Comparison of ENCODE assay signal across 25 cellular contexts in the genomic region with DNA sequence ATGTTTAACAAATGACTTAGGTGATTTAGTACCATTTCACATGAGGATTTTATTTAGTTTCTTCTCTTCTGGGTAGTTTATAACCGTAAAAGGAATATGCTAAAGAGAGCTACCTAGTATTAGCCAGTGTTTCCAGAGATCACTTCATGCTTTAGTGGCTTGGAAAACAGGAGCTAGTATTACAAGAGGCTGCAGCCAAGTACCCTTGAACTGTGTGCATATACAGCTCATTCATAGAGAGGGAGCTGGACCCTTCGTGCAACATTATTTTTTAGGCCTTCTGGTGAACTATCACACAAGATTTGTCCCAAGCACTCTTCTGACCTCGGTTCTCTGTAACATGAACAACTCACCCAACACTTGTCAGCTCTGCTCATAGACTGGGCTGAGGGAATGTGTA.
DNase-seq lines count a peak whose midpoint lies in the region; ATAC-seq and TF ChIP-seq lines count a peak whose summit lies in the region.
"Had no signal": no experiment of that assay in that cellular context is flagged by ENCODE, and none has a peak within 500 bp of the region (broad histone marks: within the 10 kb centered on the region; RNA-seq: fewer than 3 reads in every experiment).

No MANE protein-coding gene starts in this region.

- intact Hi-C loops in Right ventricle myocardium superior (cut with DNase I) = no loop called here
- intact Hi-C loops in upper lobe of right lung (cut with DNase I) = no loop called here
- intact Hi-C loops in heart left ventricle (cut with DNase I) = no loop called here

- no peaks in the 10 kb centered on the region for H3K9me3 ChIP-seq in cardiac muscle cell (ENCODE audit: low read depth)
- H3K9me3 ChIP-seq in upper lobe of right lung = no peaks in the 10 kb centered on the region
- no peaks in the 10 kb centered on the region for H3K9me3 ChIP-seq in heart left ventricle
- H3K9me3 ChIP-seq: A549, MG63, SJSA1 had no signal

- H3K4me3 ChIP-seq in cardiac muscle cell = no peak overlapping the region
- no peak overlapping the region for H3K4me3 ChIP-seq in upper lobe of right lung
- no peak overlapping the region for H3K4me3 ChIP-seq in heart left ventricle
- H3K4me3 ChIP-seq: A549; BLaER1 treated with 17β-estradiol and CSF1 and Interleukin-3, amounts not matched to agents 10 nM and 100 nM; MG63; SJSA1 had no signal

- H3K36me3 ChIP-seq in cardiac muscle cell (no peaks in the 10 kb centered on the region), upper lobe of right lung (no peaks in the 10 kb centered on the region), heart left ventricle (no peaks in the 10 kb centered on the region)
- H3K36me3 ChIP-seq: BLaER1 treated with 17β-estradiol and CSF1 and Interleukin-3, amounts not matched to agents 10 nM and 100 nM; MG63; SJSA1 had no signal

- DNase-seq in cardiac muscle cell (ENCODE audit: low read depth in 1 of 2, low spot score in 1 of 2) (peak in 1 of 2 donors; percentile 32), Right ventricle myocardium superior (no peak), NCI-H2029 (lab: John Stamatoyannopoulos, UW) (peak; percentile 86), NCI-H510A treated with DMSO at 0.1 percent for 48 hours (lab: John Stamatoyannopoulos, UW) (peak; percentile 89), upper lobe of right lung (no peak), heart left ventricle (no peak), DMS 273 (lab: John Stamatoyannopoulos, UW; ENCODE audit: unreplicated experiment) (no peak)
- no peak for DNase-seq in effector CD4-positive, alpha-beta T cell
- DNase-seq: AML-193; CD4-positive, alpha-beta T cell; DND-41; HCEC 1CT; IMR-90; KG1; MG63; NCI-H1436; NCI-H1930; NCI-H2171 treated with DMSO at 0.1 percent for 48 hours; NCI-H748 treated with DMSO at 0.1 percent for 48 hours; NK-92 treated with Interleukin-12 subunit alpha and Interleukin-12 subunit beta, amount 100 ng/mL, for 24 hours; PC-3; T-helper 2 cell had no signal

- H3K4me1 ChIP-seq in cardiac muscle cell (ENCODE audit: low read depth) (peaks cover 5% of the 10 kb centered on the region), upper lobe of right lung (no peaks in the 10 kb centered on the region), heart left ventricle (peaks cover 0 to 3% (median under 1%) of the 10 kb centered on the region in 12 donors)
- H3K4me1 ChIP-seq: A549 had no signal

- H3K27me3 ChIP-seq in cardiac muscle cell (no peaks in the 10 kb centered on the region), upper lobe of right lung (no peaks in the 10 kb centered on the region), heart left ventricle (no peaks in the 10 kb centered on the region)
- H3K27me3 ChIP-seq: BLaER1 treated with 17β-estradiol and CSF1 and Interleukin-3, amounts not matched to agents 10 nM and 100 nM; MG63; SJSA1 had no signal

- TF ChIP-seq CTCF in cardiac muscle cell (IDR thresholded peaks at IDR 0.05; ENCODE audit: low read depth, low read length) (no peak), upper lobe of right lung (IDR thresholded peaks at IDR 0.05) (no peak), heart left ventricle (IDR thresholded peaks at IDR 0.05) (no peak)

- WGBS in heart left ventricle, 4 donors = 62 to 76% (median 72%) methylated on average over 3 of the region's 3 CpGs

- H3K27ac ChIP-seq in cardiac muscle cell (peak overlapping the region; percentile 8), upper lobe of right lung (no peak overlapping the region), heart left ventricle (no peak overlapping the region)
- H3K27ac ChIP-seq: A549; BLaER1 treated with 17β-estradiol and CSF1 and Interleukin-3, amounts not matched to agents 10 nM and 100 nM; SJSA1 had no signal

- TF ChIP-seq POLR2A in heart left ventricle (IDR thresholded peaks at IDR 0.05) = no peak

- no peak for ATAC-seq in Right ventricle myocardium superior (ENCODE audit: poor library complexity)
- ATAC-seq in upper lobe of right lung = peak; percentile 34
- ATAC-seq in heart left ventricle = no peak
- ATAC-seq: A549, PC-3 had no signal

Comparison
In these comparisons a context has a peak if more than half of its experiments do, and no peak if none do; other contexts are left out.
1. DNase-seq: peak in NCI-H2029 (single experiment) and NCI-H510A treated with DMSO at 0.1 percent for 48 hours (single experiment); none in Right ventricle myocardium superior (single experiment), upper lobe of right lung (single experiment), heart left ventricle (0 of 5), effector CD4-positive, alpha-beta T cell (single experiment) and DMS 273 (single experiment).